8 cellular contexts compared by ENCODE assay signal in genomic region chr9:136546697-136547481, GRCh38. TPM values are rescaled to one million over a fixed set of nuclear protein-coding genes. Genes with fewer than 3 reads are reported as not detected.
A peak's percentile ranks its signal among the peaks of the same experiment; 100 is the strongest.
DNase-seq lines count a peak whose midpoint lies in the region; ATAC-seq and TF ChIP-seq lines count a peak whose summit lies in the region.

No MANE protein-coding gene starts in this region.

- WGBS in mesendoderm (ENCODE audit: extremely low coverage, insufficient coverage, low lambda C conversion rate), result no CpG with 5 or more reads among the region's 43 CpGs
- WGBS in stomach, 5 donors, result 0 to 5% (median 3%) methylated on average over 12 to 43 of the region's 43 CpGs

- H3K27me3 ChIP-seq in endocrine pancreas (ENCODE audit: control insufficient read depth, insufficient read depth, low read length) (no peaks in the 10 kb centered on the region), mesendoderm (ENCODE audit: insufficient read depth, low read length, poor library complexity) (no peaks in the 10 kb centered on the region), stomach (no peaks in the 10 kb centered on the region)

- peak; percentile 16 for DNase-seq in NCI-H1105 (lab: John Stamatoyannopoulos, UW)
- DNase-seq in activated CD8-positive, alpha-beta memory T cell treated with anti-CD3 and anti-CD28 coated beads for 24 hours, result peak; percentile 80
- peak; percentile 64 for DNase-seq in mesendoderm
- peak; percentile 83 for DNase-seq in stomach
- DNase-seq in AG08395 (ENCODE audit: low spot score), result no peak

- peak overlapping the region; percentile 90 for H3K56ac ChIP-seq in mesendoderm (ENCODE audit: low read length)

- intact Hi-C loops in stomach (cut with DNase I; ENCODE audit: low total_unique reads), result loop anchor here (10.0 kb wide), 1 partner anchor 78 kb away; no protein-coding TSS in a partner anchor

- peaks cover 6% of the 10 kb centered on the region for H3K79me1 ChIP-seq in mesendoderm (ENCODE audit: low read length)

- no peak for TF ChIP-seq EP300 in stomach (IDR thresholded peaks at IDR 0.05)

- H3K4me3 ChIP-seq in endocrine pancreas (ENCODE audit: control insufficient read depth, insufficient read depth, low read length) (no peak overlapping the region), mesendoderm (ENCODE audit: low read length) (peak overlapping the region; percentile 8), stomach (peak overlapping the region; percentile 70 to 92 (median 90))

- peaks cover 15% of the 10 kb centered on the region for H3K79me2 ChIP-seq in mesendoderm (ENCODE audit: control insufficient read depth, insufficient read depth, low read length)

- H2BK15ac ChIP-seq in mesendoderm (replicated peaks; ENCODE audit: low read depth), result no peak overlapping the region

- peak overlapping the region; percentile 43 for H2AK5ac ChIP-seq in mesendoderm (ENCODE audit: low read length)

- peak overlapping the region; percentile 48 for H3K9ac ChIP-seq in endocrine pancreas (ENCODE audit: control insufficient read depth, insufficient read depth, low read length)
- peak overlapping the region; percentile 63 for H3K9ac ChIP-seq in mesendoderm (ENCODE audit: low read length)

- peak overlapping the region; percentile 0 for H3K23ac ChIP-seq in mesendoderm (ENCODE audit: low read length)

- no peak overlapping the region for H4K8ac ChIP-seq in mesendoderm (ENCODE audit: low read depth, low read length)

- peak overlapping the region; percentile 9 for H2BK120ac ChIP-seq in mesendoderm (ENCODE audit: low read depth, low read length)

- no peaks in the 10 kb centered on the region for H3K36me3 ChIP-seq in endocrine pancreas (ENCODE audit: control insufficient read depth, insufficient read depth, low read length)
- no peaks in the 10 kb centered on the region for H3K36me3 ChIP-seq in mesendoderm (ENCODE audit: control insufficient read depth, insufficient read depth, low read length)
- H3K36me3 ChIP-seq in stomach, result peaks cover 0 to 17% (median 2%) of the 10 kb centered on the region in 4 donors

- H3K27ac ChIP-seq in 22Rv1, result peak overlapping the region; percentile 100
- peak overlapping the region; percentile 83 for H3K27ac ChIP-seq in mesendoderm (ENCODE audit: low read depth, low read length)
- H3K27ac ChIP-seq in stomach, result peak overlapping the region; percentile 95 to 98 (median 97)

- TF ChIP-seq POLR2A in stomach (IDR thresholded peaks at IDR 0.05), result no peak

- TF ChIP-seq CTCF in 22Rv1 (IDR thresholded peaks at IDR 0.05) (no peak), stomach (IDR thresholded peaks at IDR 0.05) (no peak)

- no peak overlapping the region for H3K4ac ChIP-seq in mesendoderm (ENCODE audit: low read depth, low read length)

- no peaks in the 10 kb centered on the region for H3K4me1 ChIP-seq in endocrine pancreas (ENCODE audit: control insufficient read depth, insufficient read depth, low read length)
- H3K4me1 ChIP-seq in mesendoderm (ENCODE audit: control insufficient read depth, low read depth, low read length), result peaks cover 18% of the 10 kb centered on the region
- peaks cover 58 to 87% (median 79%) of the 10 kb centered on the region in 4 donors for H3K4me1 ChIP-seq in stomach

- H3K18ac ChIP-seq in mesendoderm (ENCODE audit: low read length), result peak overlapping the region; percentile 55

- H4K5ac ChIP-seq in mesendoderm (ENCODE audit: low read length), result no peak overlapping the region

- H2BK5ac ChIP-seq in mesendoderm (ENCODE audit: low read length), result no peak overlapping the region

- peak overlapping the region; percentile 18 for H3K4me2 ChIP-seq in mesendoderm (ENCODE audit: low read length)

- peak; percentile 6 for ATAC-seq in GM19023 (IDR thresholded peaks at IDR 0.05; ENCODE audit: unreplicated experiment)

- H3K9me3 ChIP-seq in endocrine pancreas (ENCODE audit: control insufficient read depth, low read length) (no peaks in the 10 kb centered on the region), stomach (no peaks in the 10 kb centered on the region)

RNA-seq across cellular contexts. Expression of gene NOTCH1, which starts 1.0 kb away (rescaled TPM):
- 14.3 TPM for polyA plus RNA-seq in mesendoderm (2013, experiment 1 of 2)
- polyA plus RNA-seq in mesendoderm (2013, experiment 2 of 2), result 14.2 TPM
- total RNA-seq in stomach, result 100 to 1,000 TPM in 1 of 5 donors, 10 to 100 TPM in 4; 18.4 to 338 (median 62.5) TPM
- 1 to 10 TPM; 1.4 to 7.9 (median 2.3) TPM for polyA plus RNA-seq in stomach
